8 cellular contexts compared by ENCODE assay signal in the genomic region with DNA sequence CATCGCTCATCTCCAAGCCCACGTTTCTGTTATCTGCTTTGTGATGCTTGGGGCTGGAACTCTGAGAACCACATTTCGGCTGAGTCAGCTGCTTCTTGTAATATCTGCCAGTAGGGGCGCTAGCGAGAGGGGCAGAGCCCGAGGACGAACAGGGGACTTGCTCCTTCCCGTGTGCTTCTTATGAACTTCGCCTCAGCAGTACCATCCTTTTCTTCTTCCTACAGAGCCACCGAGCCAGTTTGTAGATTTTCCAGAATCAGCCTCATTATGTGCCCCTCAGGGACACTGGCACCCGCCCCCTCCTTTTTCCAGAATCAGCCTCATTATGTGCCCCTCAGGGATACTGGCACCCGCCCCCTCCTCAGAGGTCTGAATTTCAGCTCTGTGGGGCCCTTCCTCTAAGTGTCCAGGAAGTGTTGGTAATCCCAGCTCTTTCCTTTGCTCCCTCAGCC.
A peak's percentile ranks its signal among the peaks of the same experiment; 100 is the strongest.
DNase-seq lines count a peak whose midpoint lies in the region; ATAC-seq and TF ChIP-seq lines count a peak whose summit lies in the region.

No MANE protein-coding gene starts in this region.

- H3K4me3 ChIP-seq in GM12864 (ENCODE audit: low read depth, low read length), result no peak overlapping the region
- H3K4me3 ChIP-seq in lung, result no peak overlapping the region

- no peaks in the 10 kb centered on the region for H3K36me3 ChIP-seq in lung (ENCODE audit: control insufficient read depth in 2 of 2, insufficient read depth in 2 of 2, low read length in 2 of 2)

- 24 to 32% methylated on average over 12 of the region's 12 CpGs for WGBS in lung, 2 donors

- no peaks in the 10 kb centered on the region for H3K27me3 ChIP-seq in lung (ENCODE audit: control insufficient read depth, insufficient read depth)

- TF ChIP-seq CTCF in GM12864 (IDR thresholded peaks at IDR 0.05; ENCODE audit: low read depth, low read length, missing control alignments), result peak; percentile 93
- peak; percentile 57 for TF ChIP-seq CTCF in VCaP (conservative IDR thresholded peaks at IDR 0.05)
- peak; percentile 74 for TF ChIP-seq CTCF in chondrocyte (IDR thresholded peaks at IDR 0.05)
- peak; percentile 46 for TF ChIP-seq CTCF in lung (IDR thresholded peaks at IDR 0.05; ENCODE audit: control extremely low read depth, extremely low read depth)

- H3K27me3 Mint-ChIP-seq in chondrocyte (ENCODE audit: low read depth), result peaks cover 16% of the 10 kb centered on the region
- peaks cover 22 to 23% of the 10 kb centered on the region in 2 donors for H3K27me3 Mint-ChIP-seq in stimulated activated naive B cell treated with anti-CD40 and anti-IgM and Interleukin-4, amounts not matched to agents 10 μg/mL and 1 μg/mL and 100 μg/mL, for 72 hours

- no peak overlapping the region for H3K27ac Mint-ChIP-seq in chondrocyte (ENCODE audit: unreplicated experiment)
- H3K27ac Mint-ChIP-seq in stimulated activated naive B cell treated with anti-CD40 and anti-IgM and Interleukin-4, amounts not matched to agents 10 μg/mL and 1 μg/mL and 100 μg/mL, for 72 hours, result no peak overlapping the region

- no peaks in the 10 kb centered on the region for H3K36me3 Mint-ChIP-seq in chondrocyte (ENCODE audit: low read depth)
- H3K36me3 Mint-ChIP-seq in stimulated activated naive B cell treated with anti-CD40 and anti-IgM and Interleukin-4, amounts not matched to agents 10 μg/mL and 1 μg/mL and 100 μg/mL, for 72 hours, result no peaks in the 10 kb centered on the region

- H3K27ac ChIP-seq in VCaP (no peak overlapping the region), lung (ENCODE audit: low read depth in 1 of 2, low read length in 1 of 2) (no peak overlapping the region)

- H3K9me3 Mint-ChIP-seq in chondrocyte (ENCODE audit: low read depth), result no peaks in the 10 kb centered on the region
- H3K9me3 Mint-ChIP-seq in stimulated activated naive B cell treated with anti-CD40 and anti-IgM and Interleukin-4, amounts not matched to agents 10 μg/mL and 1 μg/mL and 100 μg/mL, for 72 hours, result no peaks in the 10 kb centered on the region

- no peaks in the 10 kb centered on the region for H3K4me1 Mint-ChIP-seq in chondrocyte (ENCODE audit: low read depth)
- peaks cover 7 to 8% of the 10 kb centered on the region in 2 donors for H3K4me1 Mint-ChIP-seq in stimulated activated naive B cell treated with anti-CD40 and anti-IgM and Interleukin-4, amounts not matched to agents 10 μg/mL and 1 μg/mL and 100 μg/mL, for 72 hours

- H3K4me3 Mint-ChIP-seq in chondrocyte (ENCODE audit: unreplicated experiment), result no peak overlapping the region
- peak overlapping the region in 1 of 2 donors; percentile 23 for H3K4me3 Mint-ChIP-seq in stimulated activated naive B cell treated with anti-CD40 and anti-IgM and Interleukin-4, amounts not matched to agents 10 μg/mL and 1 μg/mL and 100 μg/mL, for 72 hours

- peak; percentile 19 for DNase-seq in GM12864 (ENCODE audit: low read depth)
- peak; percentile 79 to 95 for DNase-seq in Kasumi-1 (lab: John Stamatoyannopoulos, UW)
- no peak for DNase-seq in chondrocyte (ENCODE audit: low spot score)
- peak; percentile 60 for DNase-seq in lung (ENCODE audit: low spot score)
- DNase-seq in stimulated activated naive B cell treated with anti-CD40 and anti-IgM and Interleukin-4, amounts not matched to agents 10 μg/mL and 1 μg/mL and 100 μg/mL, for 72 hours, result peak; percentile 41
- no peak for DNase-seq in NCI-H345 (lab: John Stamatoyannopoulos, UW)

- no peaks in the 10 kb centered on the region for H3K4me1 ChIP-seq in lung (ENCODE audit: control insufficient read depth in 2 of 2, insufficient read depth in 2 of 2, low read length in 2 of 2)

- ATAC-seq in GM21723 (IDR thresholded peaks at IDR 0.05; ENCODE audit: unreplicated experiment) (peak; percentile 87), lung (ENCODE audit: insufficient read depth, low FRiP score) (peak; percentile 72)
- ATAC-seq in stimulated activated naive B cell treated with anti-CD40 and anti-IgM and Interleukin-4, amounts not matched to agents 10 μg/mL and 1 μg/mL and 100 μg/mL, for 72 hours (replicated peaks), result peak; percentile 83 to 86

- H3K9me3 ChIP-seq in lung (ENCODE audit: control insufficient read depth in 2 of 2, insufficient read depth in 1 of 2, low read length in 1 of 2), result no peaks in the 10 kb centered on the region

Comparison
In these comparisons a context has a peak if more than half of its experiments do, and no peak if none do; other contexts are left out.
1. DNase-seq: peak in GM12864 (single experiment), Kasumi-1 (2 of 2), lung (single experiment) and stimulated activated naive B cell treated with anti-CD40 and anti-IgM and Interleukin-4, amounts not matched to agents 10 μg/mL and 1 μg/mL and 100 μg/mL, for 72 hours (single experiment); none in chondrocyte (single experiment) and NCI-H345 (single experiment).
2. Peak in every context shown above with its lines, with median percentiles within 50 percentile points of each other: CTCF ChIP-seq and ATAC-seq.